Comparison of ENCODE assay signal across 8 cellular contexts in genomic region chr6:41442800-41443501, GRCh38.
A peak's percentile ranks its signal among the peaks of the same experiment; 100 is the strongest.
DNase-seq lines count a peak whose midpoint lies in the region; ATAC-seq and TF ChIP-seq lines count a peak whose summit lies in the region.

No MANE protein-coding gene starts in this region.

- H3K4me1 ChIP-seq in Peyer's patch, result peaks cover 0 to 24% (median 5%) of the 10 kb centered on the region in 4 donors
- peaks cover 12 to 18% of the 10 kb centered on the region in 2 donors for H3K4me1 ChIP-seq in gastrocnemius medialis

- in situ Hi-C loops in gastrocnemius medialis (cut with MboI; ENCODE audit: low sequenced_read_pairs in 4 of 4), result no loop called here

- H3K4me3 ChIP-seq in Peyer's patch (peak overlapping the region in 2 of 4 donors; percentile 22 to 25), gastrocnemius medialis (peak overlapping the region; percentile 33 to 61 (median 45))

- H3K27ac ChIP-seq in Peyer's patch, result peak overlapping the region in 2 of 4 donors; percentile 15 to 43
- H3K27ac ChIP-seq in gastrocnemius medialis, result peak overlapping the region; percentile 51 to 79 (median 74)

- H3K27me3 ChIP-seq in Peyer's patch, result no peaks in the 10 kb centered on the region
- no peaks in the 10 kb centered on the region for H3K27me3 ChIP-seq in gastrocnemius medialis

- peak in 1 of 3 donors; percentile 58 for DNase-seq in Peyer's patch
- DNase-seq in germinal center (ENCODE audit: low spot score), result peak; percentile 25
- peak in 1 of 2 donors; percentile 43 for DNase-seq in gastrocnemius medialis
- DNase-seq in NCI-H1436 treated with DMSO at 0.1 percent for 48 hours (lab: John Stamatoyannopoulos, UW), result no peak
- DNase-seq in foreskin melanocyte, result no peak
- no peak for DNase-seq in SKM-1 (lab: John Stamatoyannopoulos, UW; ENCODE audit: unreplicated experiment)

- TF ChIP-seq POLR2A in Peyer's patch (IDR thresholded peaks at IDR 0.05) (no peak), gastrocnemius medialis (IDR thresholded peaks at IDR 0.05) (no peak)

- intact Hi-C loops in gastrocnemius medialis (cut with DNase I; ENCODE audit: low total_unique reads), result no loop called here

- peak; percentile 54 for TF ChIP-seq CTCF in GM12873 (IDR thresholded peaks at IDR 0.05; ENCODE audit: insufficient read depth, low read depth, low read length, missing control alignments)
- TF ChIP-seq CTCF in Peyer's patch (IDR thresholded peaks at IDR 0.05), result peak in 4 of 6 experiments; percentile 28 to 40 (median 33)
- TF ChIP-seq CTCF in gastrocnemius medialis (IDR thresholded peaks at IDR 0.05 in 4 of 5, conservative IDR thresholded peaks at IDR 0.05 in 1 of 5), result peak in 4 of 5 experiments; percentile 27 to 58 (median 41)

- H3K36me3 ChIP-seq in Peyer's patch (no peaks in the 10 kb centered on the region), gastrocnemius medialis (no peaks in the 10 kb centered on the region)

- H3K9me3 ChIP-seq in Peyer's patch, result no peaks in the 10 kb centered on the region
- H3K9me3 ChIP-seq in gastrocnemius medialis, result no peaks in the 10 kb centered on the region

- ATAC-seq in gastrocnemius medialis (peak; percentile 25 to 63), GM19452 (IDR thresholded peaks at IDR 0.05; ENCODE audit: unreplicated experiment) (no peak)
